In genomic region chr20:58711266-58712051, GRCh38 we compare ENCODE assay signal across 1 cellular context.
TF ChIP-seq lines count a peak whose summit lies in the region.

No MANE protein-coding gene starts in this region.

TF ChIP-seq in SK-N-SH, 30 proteins besides CTCF, POLR2A, EP300 and RAD21 (continued from another document):
- TF ChIP-seq MAX (IDR thresholded peaks at IDR 0.05; ENCODE audit: low read depth) (no peak), GATA2 (CRISPR knock-in tag; IDR thresholded peaks at IDR 0.05) (no peak), FOSL2 (IDR thresholded peaks at IDR 0.05; ENCODE audit: borderline replicate concordance, low read depth) (no peak)
